Comparison of ENCODE assay signal across 9 cellular contexts in the genomic region with DNA sequence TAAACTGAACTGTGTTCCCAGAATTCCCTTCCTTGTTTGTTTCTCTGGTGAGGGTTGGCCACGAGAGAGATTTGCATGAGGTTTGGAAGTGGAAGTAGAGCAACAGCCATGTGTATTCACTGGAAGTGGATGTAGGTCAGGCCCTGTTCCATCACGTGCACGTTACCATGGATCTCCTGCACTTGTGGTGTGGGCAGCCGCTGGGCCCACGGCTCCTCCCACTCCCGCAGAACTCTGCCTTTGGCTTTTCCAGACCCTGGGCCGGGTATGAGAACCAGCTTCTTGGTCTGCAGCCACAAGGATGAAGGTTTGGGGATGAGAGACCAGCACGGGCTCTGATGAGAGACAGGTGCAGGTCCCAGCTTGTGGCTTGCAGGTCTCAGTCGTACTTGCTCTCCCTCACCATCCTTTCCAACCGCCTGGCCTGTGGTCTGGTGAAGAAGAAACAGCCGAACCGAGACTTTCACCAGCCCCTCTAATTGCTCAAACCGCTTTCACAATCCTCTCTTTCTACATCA.
DNase-seq lines count a peak whose midpoint lies in the region; ATAC-seq lines count a peak whose summit lies in the region.
"Had no signal": no experiment of that assay in that cellular context is flagged by ENCODE, and none has a peak within 500 bp of the region (broad histone marks: within the 10 kb centered on the region; RNA-seq: fewer than 3 reads in every experiment).

No MANE protein-coding gene starts in this region.

- DNase-seq in NCI-H2107 (lab: John Stamatoyannopoulos, UW) (peak; percentile 9), iris pigment epithelial cell (ENCODE audit: low read depth) (peak; percentile 19), HT-29 (ENCODE audit: low spot score) (no peak), DMS114 treated with DMSO at 0.1 percent for 48 hours (lab: John Stamatoyannopoulos, UW; ENCODE audit: unreplicated experiment) (no peak), NCI-H446 treated with DMSO at 0.1 percent for 48 hours (lab: John Stamatoyannopoulos, UW) (no peak)
- DNase-seq in activated T-cell treated with anti-CD3 and anti-CD28 coated beads, Interleukin-2, amount 50 U/mL, for 48 hours = peak; percentile 59 to 64
- DNase-seq in stimulated activated naive CD8-positive, alpha-beta T cell treated with anti-CD3 and anti-CD28 coated beads, Interleukin-15, Interleukin-2, amounts not matched to agents 100 U/mL and 50 U/mL, for 24 hours = peak; percentile 45
- DNase-seq: NCI-H2171 treated with DMSO at 0.1 percent for 48 hours had no signal

- ATAC-seq in stimulated activated naive CD8-positive, alpha-beta T cell treated with anti-CD3 and anti-CD28 coated beads, Interleukin-15, Interleukin-2, amounts not matched to agents 100 U/mL and 50 U/mL, for 24 hours = peak; percentile 38
- ATAC-seq in HG03354 (IDR thresholded peaks at IDR 0.05; ENCODE audit: poor library complexity, severe bottlenecking, unreplicated experiment) = no peak

Comparison
In these comparisons a context has a peak if more than half of its experiments do, and no peak if none do; other contexts are left out.
1. DNase-seq: peak in NCI-H2107 (single experiment), activated T-cell treated with anti-CD3 and anti-CD28 coated beads, Interleukin-2, amount 50 U/mL, for 48 hours (2 of 2), iris pigment epithelial cell (single experiment) and stimulated activated naive CD8-positive, alpha-beta T cell treated with anti-CD3 and anti-CD28 coated beads, Interleukin-15, Interleukin-2, amounts not matched to agents 100 U/mL and 50 U/mL, for 24 hours (single experiment); none in HT-29 (single experiment), DMS114 treated with DMSO at 0.1 percent for 48 hours (single experiment) and NCI-H446 treated with DMSO at 0.1 percent for 48 hours (single experiment).